1 cellular context compared by ENCODE assay signal in the genomic region with DNA sequence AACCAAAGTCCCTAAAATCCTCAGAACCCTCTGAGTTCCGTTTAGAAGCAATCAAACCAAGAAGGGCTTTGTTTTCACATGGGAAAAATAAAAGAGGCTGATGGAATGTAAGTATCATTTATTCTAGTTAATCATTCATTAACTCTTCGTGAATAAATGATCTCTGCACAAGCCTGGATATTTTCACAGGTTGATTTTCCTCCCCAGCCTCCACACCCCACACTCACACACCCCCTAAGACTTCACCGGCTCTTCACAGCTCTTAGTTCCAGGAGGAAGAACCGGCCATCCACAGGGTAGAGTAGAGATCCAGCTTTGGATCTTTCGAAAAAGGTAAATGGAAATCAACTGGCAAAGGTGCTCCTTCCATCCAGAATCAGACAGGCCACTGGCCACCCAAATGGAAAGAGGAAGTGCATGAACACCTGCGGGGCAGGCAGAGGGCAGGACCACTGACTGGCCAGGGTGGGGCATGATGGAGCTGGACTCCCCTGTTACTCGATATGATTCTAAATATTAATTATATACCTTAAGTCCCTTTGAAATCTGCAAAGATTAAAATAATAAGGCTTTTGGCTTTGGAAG.
TF ChIP-seq lines count a peak whose summit lies in the region.

No MANE protein-coding gene starts in this region.

TF ChIP-seq in IMR-90, 13 proteins besides CTCF, POLR2A, EP300 and RAD21:
- TF ChIP-seq CHD1 (IDR thresholded peaks at IDR 0.05; ENCODE audit: low read depth, low read length) (no peak), MAFK (IDR thresholded peaks at IDR 0.05; ENCODE audit: low read depth, low read length) (no peak), RCOR1 (IDR thresholded peaks at IDR 0.05; ENCODE audit: insufficient replicate concordance, low read length) (no peak), FOS (IDR thresholded peaks at IDR 0.05; ENCODE audit: low read depth, low read length) (no peak), BHLHE40 (IDR thresholded peaks at IDR 0.05; ENCODE audit: low read depth, low read length) (no peak), CEBPB (IDR thresholded peaks at IDR 0.05; ENCODE audit: low read depth, low read length) (no peak)
